In genomic region chr1:235883261-235883927, GRCh38 we compare ENCODE assay signal across 8 cellular contexts. TPM values are rescaled to one million over a fixed set of nuclear protein-coding genes. Genes with fewer than 3 reads are reported as not detected.
DNase-seq lines count a peak whose midpoint lies in the region; ATAC-seq and TF ChIP-seq lines count a peak whose summit lies in the region.

No MANE protein-coding gene starts in this region.

- no peak overlapping the region for H3K4me3 ChIP-seq in kidney epithelial cell (ENCODE audit: low read depth, low read length)

- peak overlapping the region; percentile 51 for H3K27ac ChIP-seq in temporal lobe (ENCODE audit: low read depth, low read length)

- DNase-seq in activated T-cell treated with anti-CD3 and anti-CD28 coated beads, Interleukin-2, amount 50 U/mL, for 24 hours, result no peak
- DNase-seq in activated T-cell treated with anti-CD3 and anti-CD28 coated beads for 4 hours (no peak), NCI-H1694 treated with DMSO at 0.1 percent for 48 hours (lab: John Stamatoyannopoulos, UW) (peak; percentile 98), brain pericyte (ENCODE audit: low read depth, low spot score) (peak; percentile 32), kidney epithelial cell (ENCODE audit: low read depth) (peak; percentile 84), WTC11 (ENCODE audit: low spot score) (no peak)

- POLR2A ChIA-PET in WTC11 (lab: Charles Lee), result no interaction called here

- no peaks in the 10 kb centered on the region for H3K27me3 ChIP-seq in kidney epithelial cell (ENCODE audit: control insufficient read depth, insufficient read depth, low read length)

- no peaks in the 10 kb centered on the region for H3K36me3 Mint-ChIP-seq in activated T-cell treated with anti-CD3 and anti-CD28 coated beads, Interleukin-2, amount 50 U/mL, for 24 hours (ENCODE audit: low read depth)
- no peaks in the 10 kb centered on the region for H3K36me3 Mint-ChIP-seq in WTC11

- no peaks in the 10 kb centered on the region for H3K9me3 Mint-ChIP-seq in activated T-cell treated with anti-CD3 and anti-CD28 coated beads, Interleukin-2, amount 50 U/mL, for 24 hours
- H3K9me3 Mint-ChIP-seq in WTC11, result no peaks in the 10 kb centered on the region

- H3K36me3 ChIP-seq in kidney epithelial cell (ENCODE audit: control insufficient read depth, insufficient read depth, low read length), result no peaks in the 10 kb centered on the region

- ATAC-seq in HG03025 (IDR thresholded peaks at IDR 0.05; ENCODE audit: low FRiP score, unreplicated experiment) (no peak), WTC11 (no peak)

- H3K27me3 Mint-ChIP-seq in activated T-cell treated with anti-CD3 and anti-CD28 coated beads, Interleukin-2, amount 50 U/mL, for 24 hours, result no peaks in the 10 kb centered on the region
- 0 out of 2 replicates have a peak, but pooled peaks cover 3% of the 10 kb centered on the region for H3K27me3 Mint-ChIP-seq in WTC11 (ENCODE audit: low read depth)

- peaks cover 61% of the 10 kb centered on the region for H3K4me1 Mint-ChIP-seq in activated T-cell treated with anti-CD3 and anti-CD28 coated beads, Interleukin-2, amount 50 U/mL, for 24 hours (ENCODE audit: low read depth)
- H3K4me1 Mint-ChIP-seq in WTC11, result no peaks in the 10 kb centered on the region

- TF ChIP-seq CTCF in kidney epithelial cell (IDR thresholded peaks at IDR 0.05; ENCODE audit: insufficient read depth, low read length, poor library complexity, severe bottlenecking) (no peak), WTC11 (IDR thresholded peaks at IDR 0.05) (no peak)

- peak overlapping the region; percentile 44 for H3K4me3 Mint-ChIP-seq in activated T-cell treated with anti-CD3 and anti-CD28 coated beads, Interleukin-2, amount 50 U/mL, for 24 hours
- no peak overlapping the region for H3K4me3 Mint-ChIP-seq in WTC11

- CTCF ChIA-PET in WTC11 (lab: Charles Lee), result interaction anchor here (1.1 to 1.9 kb wide), 3 partner anchors 88 to 282 kb away, joined by 3 to 10 read pairs (median 4); no protein-coding TSS in a partner anchor

- H3K27ac Mint-ChIP-seq in activated T-cell treated with anti-CD3 and anti-CD28 coated beads, Interleukin-2, amount 50 U/mL, for 24 hours, result peak overlapping the region; percentile 39
- H3K27ac Mint-ChIP-seq in WTC11, result no peak overlapping the region

TF ChIP-seq in WTC11, 78 proteins besides CTCF, POLR2A, EP300 and RAD21:
- TF ChIP-seq ZNF281 (CRISPR knock-in tag; IDR thresholded peaks at IDR 0.05) (no peak), ZBTB43 (CRISPR knock-in tag; IDR thresholded peaks at IDR 0.05) (no peak)

RNA-seq across cellular contexts. Expression of gene LYST, which starts 16.7 kb away (rescaled TPM):
- total RNA-seq in kidney epithelial cell (10.9 and 12.7 TPM in 2 replicates), temporal lobe (67.9 TPM), WTC11 (2021) (0.46 to 0.99 TPM (median 0.59 TPM) in 3 replicates)

Comparison
In these comparisons a context has a peak if more than half of its experiments do, and no peak if none do; other contexts are left out.
1. DNase-seq: peak in NCI-H1694 treated with DMSO at 0.1 percent for 48 hours (single experiment), brain pericyte (single experiment) and kidney epithelial cell (single experiment); none in activated T-cell treated with anti-CD3 and anti-CD28 coated beads, Interleukin-2, amount 50 U/mL, for 24 hours (single experiment), activated T-cell treated with anti-CD3 and anti-CD28 coated beads for 4 hours (single experiment) and WTC11 (single experiment).